In genomic region chr5:135163964-135164363, GRCh38 we compare ENCODE assay signal across 32 cellular contexts.
A peak's percentile ranks its signal among the peaks of the same experiment; 100 is the strongest.
DNase-seq lines count a peak whose midpoint lies in the region; ATAC-seq, FAIRE-seq and TF ChIP-seq lines count a peak whose summit lies in the region.
"Had no signal": no experiment of that assay in that cellular context is flagged by ENCODE, and none has a peak within 500 bp of the region (broad histone marks: within the 10 kb centered on the region; RNA-seq: fewer than 3 reads in every experiment).

No MANE protein-coding gene starts in this region.

- no peak overlapping the region for H3K4me3 ChIP-seq in Caco-2 (ENCODE audit: low read depth, low read length)
- H3K4me3 ChIP-seq in K562 = no peak overlapping the region
- H3K4me3 ChIP-seq: A549; BLaER1; BLaER1 treated with 17β-estradiol and CSF1 and Interleukin-3, amounts not matched to agents 10 nM and 100 nM had no signal

- no peak overlapping the region for H2AFZ ChIP-seq in K562 (ENCODE audit: low read depth, low read length)

- no peak overlapping the region for H3K4me2 ChIP-seq in K562 (ENCODE audit: insufficient read depth, low read length)
- H3K4me2 ChIP-seq: A549; BLaER1; BLaER1 treated with 17β-estradiol and CSF1 and Interleukin-3, amounts not matched to agents 10 nM and 100 nM had no signal

- no peak for FAIRE-seq in K562 (lab: Jason Lieb, UNC)
- FAIRE-seq: A204.1, A549, D721Med had no signal

- peaks cover 42% of the 10 kb centered on the region for H3K4me1 Mint-ChIP-seq in Caco-2 (ENCODE audit: low read depth, unreplicated experiment)
- H3K4me1 Mint-ChIP-seq: B cell; CD4-positive, alpha-beta memory T cell; CD4-positive, CD25-positive, alpha-beta regulatory T cell; CD8-positive, alpha-beta memory T cell had no signal

- H3K9me1 ChIP-seq in K562 (ENCODE audit: control insufficient read depth, insufficient read depth, low read length) = no peaks in the 10 kb centered on the region

- H3K36me3 Mint-ChIP-seq in Caco-2 (ENCODE audit: insufficient read depth, unreplicated experiment) = no peaks in the 10 kb centered on the region
- H3K36me3 Mint-ChIP-seq: CD14-positive monocyte; CD4-positive, alpha-beta memory T cell; CD4-positive, CD25-positive, alpha-beta regulatory T cell; CD8-positive, alpha-beta memory T cell; CD8-positive, alpha-beta T cell had no signal

- BruUV-seq in Caco-2 (replicated peaks; lab: Mats Ljungman, UMichigan) (no TSS peak), K562 (replicated peaks; lab: Mats Ljungman, UMichigan) (no TSS peak)

- peaks cover 14% of the 10 kb centered on the region for H3K9me3 Mint-ChIP-seq in Caco-2 (ENCODE audit: unreplicated experiment)

- H4K20me1 ChIP-seq in K562 (replicated peaks; ENCODE audit: control insufficient read depth, insufficient read depth, low read length) = no peaks in the 10 kb centered on the region
- H4K20me1 ChIP-seq: BLaER1; BLaER1 treated with 17β-estradiol and CSF1 and Interleukin-3, amounts not matched to agents 10 nM and 100 nM had no signal

- H3K27ac Mint-ChIP-seq in Caco-2 (ENCODE audit: unreplicated experiment) = peak overlapping the region; percentile 51
- H3K27ac Mint-ChIP-seq: B cell; CD14-positive monocyte; CD4-positive, alpha-beta memory T cell; CD4-positive, alpha-beta T cell; CD4-positive, CD25-positive, alpha-beta regulatory T cell; CD8-positive, alpha-beta memory T cell; CD8-positive, alpha-beta T cell had no signal

- no peak overlapping the region for H3K9ac ChIP-seq in K562 (ENCODE audit: insufficient read depth in 1 of 2, low read depth in 2 of 2, low read length in 2 of 2)
- H3K9ac ChIP-seq: BLaER1; BLaER1 treated with 17β-estradiol and CSF1 and Interleukin-3, amounts not matched to agents 10 nM and 100 nM had no signal

- intact Hi-C loops in Caco-2 (cut with micrococcal nuclease; ENCODE audit: unreplicated experiment) = no loop called here
- intact Hi-C loops in K562 (cut with micrococcal nuclease) = no loop called here

- WGBS in K562 (ENCODE audit: insufficient coverage, low coverage, missing lambda C conversion rate) = 58% methylated on average over 1 of the region's 2 CpGs

- H3K9me3 ChIP-seq in Caco-2 = peaks cover 13% of the 10 kb centered on the region
- H3K9me3 ChIP-seq in K562 (replicated peaks; ENCODE audit: control insufficient read depth, insufficient read depth, low read depth, low read length) = peaks cover 7% of the 10 kb centered on the region
- H3K9me3 ChIP-seq: BE2C had no signal

- TF ChIP-seq EP300 in K562 (IDR thresholded peaks at IDR 0.05; ENCODE audit: low read length) = no peak

- TF ChIP-seq RAD21 in K562 (CRISPR knock-in tag; conservative IDR thresholded peaks at IDR 0.05 in 1 of 2, IDR thresholded peaks at IDR 0.05 in 1 of 2) = no peak

- CTCF ChIA-PET in Caco-2 (lab: Charles Lee) = interaction anchor here (0.6 kb wide), 1 partner anchor 12 kb away, joined by 3 read pairs; no protein-coding TSS in a partner anchor
- CTCF ChIA-PET in K562 (lab: Yijun Ruan, JAX; ENCODE audit: low intra/inter-chr PET ratio) = no interaction called here

- H3K27me3 Mint-ChIP-seq in Caco-2 (ENCODE audit: insufficient read depth, unreplicated experiment) = no peaks in the 10 kb centered on the region

- no peak for TF ChIP-seq POLR2A in K562 (conservative IDR thresholded peaks at IDR 0.05)

- DNase-seq in Caco-2 = no peak
- DNase-seq in K562 (ENCODE audit: extremely low read depth in 1 of 4, low spot score in 3 of 4) = no peak
- DNase-seq in NCI-H1048 (lab: John Stamatoyannopoulos, UW) = no peak
- DNase-seq in NCI-H524 treated with DMSO at 0.1 percent for 48 hours (lab: John Stamatoyannopoulos, UW) = no peak
- DNase-seq: 8988T; ACHN; AML-193; BE2C; C1 segment of cervical spinal cord; Calu3; CD4-positive, alpha-beta memory T cell; CD4-positive, alpha-beta T cell; CD4-positive, CD25-positive, alpha-beta regulatory T cell; CD8-positive, alpha-beta memory T cell; CD8-positive, alpha-beta T cell; COR-L47; DMS 273 treated with DMSO at 0.1 percent for 48 hours; DMS153; DMS53; DMS79; DMS79 treated with DMSO at 0.1 percent for 48 hours; DND-41; EL had no signal

- H3K4me1 ChIP-seq in Caco-2 (peaks cover 36% of the 10 kb centered on the region), K562 (replicated peaks in 1 of 2; ENCODE audit: control insufficient read depth in 2 of 2, insufficient read depth in 2 of 2, low read length in 2 of 2) (peaks cover 6% of the 10 kb centered on the region in 2 experiments; a peak in 3 of 5 replicates)
- H3K4me1 ChIP-seq: A549, BE2C had no signal

- in situ Hi-C loops in K562 (cut with MboI) = no loop called here

- H3K36me3 ChIP-seq in Caco-2 (ENCODE audit: control insufficient read depth, insufficient read depth, low read length) = no peaks in the 10 kb centered on the region
- no peaks in the 10 kb centered on the region for H3K36me3 ChIP-seq in K562 (ENCODE audit: control insufficient read depth, insufficient read depth, low read length)
- H3K36me3 ChIP-seq: BE2C; BLaER1; BLaER1 treated with 17β-estradiol and CSF1 and Interleukin-3, amounts not matched to agents 10 nM and 100 nM had no signal

- ATAC-seq in K562 = no peak
- ATAC-seq: A549; CD8-positive, alpha-beta T cell had no signal

- no peak for TF ChIP-seq CTCF in Caco-2 (IDR thresholded peaks at IDR 0.05; ENCODE audit: insufficient read depth in 1 of 2, low read depth in 1 of 2, low read length in 1 of 2, severe bottlenecking in 1 of 2, unreplicated experiment in 1 of 2)
- TF ChIP-seq CTCF in K562 (IDR thresholded peaks at IDR 0.05 in 2 of 3, conservative IDR thresholded peaks at IDR 0.05 in 1 of 3; ENCODE audit: insufficient read depth in 2 of 3, low read depth in 1 of 3, low read length in 3 of 3) = no peak

- no peaks in the 10 kb centered on the region for H3K27me3 ChIP-seq in Caco-2 (replicated peaks; ENCODE audit: control insufficient read depth, insufficient read depth, low read length)
- no peaks in the 10 kb centered on the region for H3K27me3 ChIP-seq in K562 (ENCODE audit: control insufficient read depth in 2 of 2, insufficient read depth in 2 of 2, low read length in 2 of 2)
- H3K27me3 ChIP-seq: BLaER1; BLaER1 treated with 17β-estradiol and CSF1 and Interleukin-3, amounts not matched to agents 10 nM and 100 nM had no signal

- POLR2A ChIA-PET in Caco-2 (lab: Charles Lee) (no interaction called here), K562 (lab: Yijun Ruan, JAX) (no interaction called here)

- no peak overlapping the region for H3K4me3 Mint-ChIP-seq in Caco-2 (ENCODE audit: unreplicated experiment)
- H3K4me3 Mint-ChIP-seq: B cell; CD14-positive monocyte; CD4-positive, alpha-beta memory T cell; CD4-positive, alpha-beta T cell; CD4-positive, CD25-positive, alpha-beta regulatory T cell; CD8-positive, alpha-beta memory T cell; CD8-positive, alpha-beta T cell had no signal

- H3K27ac ChIP-seq in K562 (ENCODE audit: extremely low read depth, low read depth, low read length) = no peak overlapping the region
- H3K27ac ChIP-seq: 22Rv1; A549; BLaER1; BLaER1 treated with 17β-estradiol and CSF1 and Interleukin-3, amounts not matched to agents 10 nM and 100 nM; C4-2B had no signal

- H3K79me2 ChIP-seq in K562 (ENCODE audit: control insufficient read depth, insufficient read depth, low read length) = no peaks in the 10 kb centered on the region

TF ChIP-seq in K562, 482 proteins besides CTCF, POLR2A, EP300 and RAD21:
- TF ChIP-seq, protein P1, sequence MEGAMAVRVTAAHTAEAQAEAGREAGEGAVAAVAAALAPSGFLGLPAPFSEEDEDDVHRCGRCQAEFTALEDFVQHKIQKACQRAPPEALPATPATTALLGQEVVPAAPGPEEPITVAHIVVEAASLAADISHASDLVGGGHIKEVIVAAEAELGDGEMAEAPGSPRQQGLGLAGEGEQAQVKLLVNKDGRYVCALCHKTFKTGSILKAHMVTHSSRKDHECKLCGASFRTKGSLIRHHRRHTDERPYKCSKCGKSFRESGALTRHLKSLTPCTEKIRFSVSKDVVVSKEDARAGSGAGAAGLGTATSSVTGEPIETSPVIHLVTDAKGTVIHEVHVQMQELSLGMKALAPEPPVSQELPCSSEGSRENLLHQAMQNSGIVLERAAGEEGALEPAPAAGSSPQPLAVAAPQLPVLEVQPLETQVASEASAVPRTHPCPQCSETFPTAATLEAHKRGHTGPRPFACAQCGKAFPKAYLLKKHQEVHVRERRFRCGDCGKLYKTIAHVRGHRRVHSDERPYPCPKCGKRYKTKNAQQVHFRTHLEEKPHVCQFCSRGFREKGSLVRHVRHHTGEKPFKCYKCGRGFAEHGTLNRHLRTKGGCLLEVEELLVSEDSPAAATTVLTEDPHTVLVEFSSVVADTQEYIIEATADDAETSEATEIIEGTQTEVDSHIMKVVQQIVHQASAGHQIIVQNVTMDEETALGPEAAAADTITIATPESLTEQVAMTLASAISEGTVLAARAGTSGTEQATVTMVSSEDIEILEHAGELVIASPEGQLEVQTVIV (CRISPR knock-in tag; IDR thresholded peaks at IDR 0.05; ENCODE audit: borderline replicate concordance) = no peak
- TF ChIP-seq ZNF316 (IDR thresholded peaks at IDR 0.05) (peak; percentile 84), FUS (optimal IDR thresholded peaks at IDR 0.05; ENCODE audit: low read depth, low read length) (no peak), TRIM24 (IDR thresholded peaks at IDR 0.05) (peak in 1 of 2 experiments; percentile 62; a peak in 2 of 4 replicates)
